10 cellular contexts compared by ENCODE assay signal in the genomic region with DNA sequence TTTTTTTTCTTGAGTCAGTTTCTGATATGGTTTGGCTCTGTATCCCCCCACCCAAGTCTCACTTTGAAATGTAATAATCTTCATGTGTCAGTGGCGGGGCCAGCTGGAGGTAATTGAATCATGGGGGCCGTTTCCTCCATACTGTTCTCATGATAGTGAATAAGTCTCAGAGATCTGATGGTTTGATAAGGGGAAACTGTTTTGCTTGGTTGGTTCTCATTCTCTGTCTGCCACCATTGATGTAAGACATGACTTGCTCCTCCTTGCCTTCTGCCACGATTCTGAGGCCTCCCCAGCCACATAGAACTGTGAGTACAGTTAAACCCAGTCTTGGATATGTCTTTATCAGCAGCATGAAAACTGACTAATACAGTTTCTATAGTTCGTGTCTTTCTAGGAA. TPM values are rescaled to one million over a fixed set of nuclear protein-coding genes. Genes with fewer than 3 reads are reported as not detected.
DNase-seq lines count a peak whose midpoint lies in the region; ATAC-seq and TF ChIP-seq lines count a peak whose summit lies in the region.
"Had no signal": no experiment of that assay in that cellular context is flagged by ENCODE, and none has a peak within 500 bp of the region (broad histone marks: within the 10 kb centered on the region; RNA-seq: fewer than 3 reads in every experiment).

No MANE protein-coding gene starts in this region.

- no peak for TF ChIP-seq CTCF in kidney epithelial cell (IDR thresholded peaks at IDR 0.05; ENCODE audit: insufficient read depth, low read length, poor library complexity, severe bottlenecking)
- TF ChIP-seq CTCF in dorsolateral prefrontal cortex (IDR thresholded peaks at IDR 0.05 in 54 of 56, conservative IDR thresholded peaks at IDR 0.05 in 2 of 56; ENCODE audit: low read depth in 1 of 56, partially characterized antibody in 56 of 56): no peak

- intact Hi-C loops in dorsolateral prefrontal cortex (cut with DNase I): no loop called here

- no peaks in the 10 kb centered on the region for H3K36me3 ChIP-seq in kidney epithelial cell (ENCODE audit: control insufficient read depth, insufficient read depth, low read length)

- no peak overlapping the region for H3K4me3 ChIP-seq in kidney epithelial cell (ENCODE audit: low read depth, low read length)
- H3K4me3 ChIP-seq in dorsolateral prefrontal cortex: no peak overlapping the region
- H3K4me3 ChIP-seq: A549 had no signal

- DNase-seq in NCI-H82 (lab: John Stamatoyannopoulos, UW) (peak; percentile 20), NCI-H82 treated with DMSO at 0.1 percent for 48 hours (lab: John Stamatoyannopoulos, UW; ENCODE audit: unreplicated experiment) (no peak), kidney epithelial cell (ENCODE audit: low read depth) (peak; percentile 10), SKM-1 treated with dmso at 0.1 percent for 144 hours (lab: John Stamatoyannopoulos, UW; ENCODE audit: unreplicated experiment) (no peak), dorsolateral prefrontal cortex (no peak)
- peak; percentile 20 to 70 for DNase-seq in activated CD8-positive, alpha-beta memory T cell treated with anti-CD3 and anti-CD28 coated beads for 4 hours (ENCODE audit: low read depth in 2 of 2)
- DNase-seq in stimulated activated naive CD8-positive, alpha-beta T cell treated with anti-CD3 and anti-CD28 coated beads, Interleukin-15, Interleukin-2, amounts not matched to agents 100 U/mL and 50 U/mL, for 24 hours: peak; percentile 60
- DNase-seq: retina had no signal

- ATAC-seq in stimulated activated naive CD8-positive, alpha-beta T cell treated with anti-CD3 and anti-CD28 coated beads, Interleukin-15, Interleukin-2, amounts not matched to agents 100 U/mL and 50 U/mL, for 24 hours: peak; percentile 95
- ATAC-seq in HG03108 (IDR thresholded peaks at IDR 0.05; ENCODE audit: unreplicated experiment): no peak
- ATAC-seq: A549 had no signal

- no peak overlapping the region for H3K27ac ChIP-seq in dorsolateral prefrontal cortex
- H3K27ac ChIP-seq: A549 had no signal

- H3K27me3 ChIP-seq in kidney epithelial cell (ENCODE audit: control insufficient read depth, insufficient read depth, low read length) (no peaks in the 10 kb centered on the region), dorsolateral prefrontal cortex (no peaks in the 10 kb centered on the region)

RNA-seq across cellular contexts. Expression of a gene that starts 42.9 kb away (rescaled TPM):
- 57.6 and 89.6 TPM in 2 replicates for total RNA-seq in kidney epithelial cell
- 100 to 1,000 TPM; 266 to 597 (median 370) TPM for total RNA-seq in dorsolateral prefrontal cortex

Comparison
In these comparisons a context has a peak if more than half of its experiments do, and no peak if none do; other contexts are left out.
1. DNase-seq: peak in NCI-H82 (single experiment), activated CD8-positive, alpha-beta memory T cell treated with anti-CD3 and anti-CD28 coated beads for 4 hours (2 of 2), kidney epithelial cell (single experiment) and stimulated activated naive CD8-positive, alpha-beta T cell treated with anti-CD3 and anti-CD28 coated beads, Interleukin-15, Interleukin-2, amounts not matched to agents 100 U/mL and 50 U/mL, for 24 hours (single experiment); none in NCI-H82 treated with DMSO at 0.1 percent for 48 hours (single experiment), SKM-1 treated with dmso at 0.1 percent for 144 hours (single experiment) and dorsolateral prefrontal cortex (0 of 10).